Comparison of ENCODE assay signal across 29 cellular contexts in the genomic region with DNA sequence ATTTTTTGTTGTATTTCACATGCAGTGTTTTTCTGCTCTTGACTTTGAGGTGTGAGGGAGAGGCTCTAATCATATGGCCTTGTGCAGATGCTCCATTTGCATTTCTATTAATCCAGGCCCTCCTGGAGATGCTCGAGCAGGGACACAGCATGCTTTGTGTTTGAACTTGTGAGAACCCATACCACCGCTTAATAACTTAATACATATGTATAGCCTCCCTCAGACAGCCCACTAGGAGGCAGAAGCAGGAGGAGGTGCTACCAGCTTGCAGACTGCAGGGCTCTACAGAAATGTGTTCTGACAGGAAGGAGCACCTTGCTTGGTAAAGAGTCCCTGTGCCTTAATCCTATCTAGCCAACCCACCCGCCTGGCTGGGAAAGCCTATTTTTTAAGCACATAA.
DNase-seq lines count a peak whose midpoint lies in the region; ATAC-seq, FAIRE-seq and TF ChIP-seq lines count a peak whose summit lies in the region.
"Had no signal": no experiment of that assay in that cellular context is flagged by ENCODE, and none has a peak within 500 bp of the region (broad histone marks: within the 10 kb centered on the region; RNA-seq: fewer than 3 reads in every experiment).

No MANE protein-coding gene starts in this region.

- peak; percentile 36 for DNase-seq in ELF-1 (ENCODE audit: low read depth, low spot score)
- peak; percentile 87 for DNase-seq in GM23338 (ENCODE audit: low spot score)
- DNase-seq in NCI-H82 treated with DMSO at 0.1 percent for 48 hours (lab: John Stamatoyannopoulos, UW; ENCODE audit: unreplicated experiment) = peak; percentile 50
- DNase-seq in iPS DF 6.9 (ENCODE audit: low read depth, low spot score) = peak; percentile 55
- DNase-seq in H54 (ENCODE audit: insufficient read length, low spot score) = no peak
- DNase-seq in small intestine = no peak
- DNase-seq in T-helper 9 cell = no peak
- DNase-seq in NCI-H1694 treated with DMSO at 0.1 percent for 48 hours (lab: John Stamatoyannopoulos, UW) = no peak
- DNase-seq: activated CD4-positive, alpha-beta T cell treated with anti-CD3 and anti-CD28 coated beads, Interleukin-2, amount 10 ng/mL, durations not matched to agents 7 days and 5 days; activated naive CD8-positive, alpha-beta T cell treated with anti-CD3 and anti-CD28 coated beads for 36 hours; CD4-positive, alpha-beta T cell; DMS153; effector CD4-positive, alpha-beta T cell; foreskin keratinocyte; mammary epithelial cell; NCI-H1048; NCI-H2029 treated with DMSO at 0.1 percent for 48 hours; NCI-H446 treated with DMSO at 0.1 percent for 48 hours; occipital lobe; retina; SJCRH30; stimulated activated CD4-positive, alpha-beta T cell treated with anti-CD3 and anti-CD28 coated beads, Interleukin-12 subunit alpha, Interleukin-12 subunit beta, amount 100 ng/mL, for 4 hours; stimulated activated CD4-positive, alpha-beta T cell treated with anti-CD3 and anti-CD28 coated beads, Interleukin-4, amount 100 ng/mL, for 4 hours; T-helper 1 cell; thyroid gland had no signal

- H3K4me3 ChIP-seq in GM23338 (no peak overlapping the region; the same call in 1 of the 2 replicates), iPS DF 6.9 (ENCODE audit: low read length) (no peak overlapping the region), small intestine (ENCODE audit: low read depth in 1 of 2, low read length in 2 of 2) (no peak overlapping the region)
- H3K4me3 ChIP-seq: SJCRH30, thyroid gland had no signal

- no peaks in the 10 kb centered on the region for H3K79me2 ChIP-seq in GM23338 (replicated peaks; ENCODE audit: insufficient read depth)

- H3K4me1 ChIP-seq in GM23338 (ENCODE audit: insufficient read depth) (peaks cover 28% of the 10 kb centered on the region), iPS DF 6.9 (ENCODE audit: control insufficient read depth, insufficient read depth, low read length) (peaks cover 3% of the 10 kb centered on the region), small intestine (ENCODE audit: control insufficient read depth in 2 of 2, insufficient read depth in 1 of 2, low read depth in 1 of 2, low read length in 1 of 2) (no peaks in the 10 kb centered on the region)
- H3K4me1 ChIP-seq: foreskin keratinocyte, SJCRH30, thyroid gland had no signal

- H3K9me2 ChIP-seq in GM23338 (ENCODE audit: insufficient read depth) = no peaks in the 10 kb centered on the region

- peak overlapping the region; percentile 48 for H3K4me2 ChIP-seq in GM23338
- H3K4me2 ChIP-seq: KMS-11 had no signal

- no CpG with 5 or more reads among the region's 3 CpGs for WGBS in iPS DF 6.9 (ENCODE audit: insufficient coverage, insufficient read length)
- WGBS in small intestine, 3 donors = 59 to 82% (median 68%) methylated on average over 3 of the region's 3 CpGs

- H3K36me3 Mint-ChIP-seq in GM23338 (ENCODE audit: low read depth) = no peaks in the 10 kb centered on the region
- H3K36me3 Mint-ChIP-seq: activated naive CD8-positive, alpha-beta T cell treated with anti-CD3 and anti-CD28 coated beads for 36 hours had no signal

- TF ChIP-seq CTCF in GM23338 (conservative IDR thresholded peaks at IDR 0.05; ENCODE audit: low read depth in 2 of 2) = peak; percentile 42 to 48

- H3K27me3 ChIP-seq in GM23338 (ENCODE audit: insufficient read depth) (peaks cover 59% of the 10 kb centered on the region), iPS DF 6.9 (ENCODE audit: control insufficient read depth, insufficient read depth, low read length) (peaks cover 14% of the 10 kb centered on the region), small intestine (ENCODE audit: control insufficient read depth in 2 of 2, insufficient read depth in 2 of 2, low read length in 2 of 2) (no peaks in the 10 kb centered on the region)
- H3K27me3 ChIP-seq: SJCRH30, thyroid gland had no signal

- TF ChIP-seq POLR2A in H54 (IDR thresholded peaks at IDR 0.05; ENCODE audit: low read depth, low read length) = no peak

- ATAC-seq in GM23338 = peak; percentile 96
- ATAC-seq: activated T-helper 17 cell treated with anti-CD3 and anti-CD28 coated beads, Interleukin-2, amount 50 U/mL, for 72 hours; foreskin keratinocyte had no signal

- H3K9me3 ChIP-seq in iPS DF 6.9 (ENCODE audit: control insufficient read depth, insufficient read depth, low read length) (no peaks in the 10 kb centered on the region), small intestine (ENCODE audit: control insufficient read depth, low read depth) (no peaks in the 10 kb centered on the region)
- H3K9me3 ChIP-seq: SJCRH30, thyroid gland had no signal

- H3K4me3 Mint-ChIP-seq in GM23338 = peak overlapping the region; percentile 32; the same call in 2 of the 3 replicates
- H3K4me3 Mint-ChIP-seq: activated CD4-positive, alpha-beta T cell treated with anti-CD3 and anti-CD28 coated beads, Interleukin-2, amount 10 ng/mL, durations not matched to agents 7 days and 5 days; activated naive CD8-positive, alpha-beta T cell treated with anti-CD3 and anti-CD28 coated beads for 36 hours; activated T-helper 17 cell treated with anti-CD3 and anti-CD28 coated beads, Interleukin-2, amount 50 U/mL, for 72 hours; CD4-positive, alpha-beta T cell; stimulated activated naive CD8-positive, alpha-beta T cell treated with anti-CD3 and anti-CD28 coated beads, Interleukin-15, Interleukin-2, amounts not matched to agents 100 ng/mL and 50 ng/mL, for 24 hours had no signal

- H2AFZ ChIP-seq in GM23338 = no peak overlapping the region

- no peaks in the 10 kb centered on the region for H3F3A ChIP-seq in GM23338 (replicated peaks; ENCODE audit: low read depth)

- H3K4me1 Mint-ChIP-seq in GM23338 = peaks cover 58% of the 10 kb centered on the region
- H3K4me1 Mint-ChIP-seq: activated CD4-positive, alpha-beta T cell treated with anti-CD3 and anti-CD28 coated beads, Interleukin-2, amount 10 ng/mL, durations not matched to agents 7 days and 5 days; activated naive CD8-positive, alpha-beta T cell treated with anti-CD3 and anti-CD28 coated beads for 36 hours; activated T-helper 17 cell treated with anti-CD3 and anti-CD28 coated beads, Interleukin-2, amount 50 U/mL, for 72 hours had no signal

- FAIRE-seq in H54 (lab: Jason Lieb, UNC) (no peak), small intestine (lab: Jason Lieb, UNC) (no peak)
- FAIRE-seq: RCC 7860 had no signal

- H3K27ac Mint-ChIP-seq in GM23338 = no peak overlapping the region
- H3K27ac Mint-ChIP-seq: activated CD4-positive, alpha-beta T cell treated with anti-CD3 and anti-CD28 coated beads, Interleukin-2, amount 10 ng/mL, durations not matched to agents 7 days and 5 days; activated naive CD8-positive, alpha-beta T cell treated with anti-CD3 and anti-CD28 coated beads for 36 hours; activated T-helper 17 cell treated with anti-CD3 and anti-CD28 coated beads, Interleukin-2, amount 50 U/mL, for 72 hours; CD4-positive, alpha-beta T cell; stimulated activated naive CD8-positive, alpha-beta T cell treated with anti-CD3 and anti-CD28 coated beads, Interleukin-15, Interleukin-2, amounts not matched to agents 100 ng/mL and 50 ng/mL, for 24 hours had no signal

- H3K36me3 ChIP-seq in GM23338 (ENCODE audit: insufficient read depth) (no peaks in the 10 kb centered on the region), iPS DF 6.9 (ENCODE audit: control insufficient read depth, insufficient read depth, low read length) (no peaks in the 10 kb centered on the region), small intestine (ENCODE audit: control insufficient read depth in 2 of 2, insufficient read depth in 2 of 2, low read length in 2 of 2) (no peaks in the 10 kb centered on the region)
- H3K36me3 ChIP-seq: SJCRH30, thyroid gland had no signal

- peaks cover 3% of the 10 kb centered on the region; the same call in 1 of the 2 replicates for H4K20me1 ChIP-seq in GM23338 (replicated peaks; ENCODE audit: insufficient read depth)

- H3K27ac ChIP-seq in GM23338 (ENCODE audit: low read depth) (no peak overlapping the region), iPS DF 6.9 (ENCODE audit: low read length) (no peak overlapping the region), small intestine (ENCODE audit: low read depth in 1 of 2, low read length in 1 of 2) (no peak overlapping the region)
- H3K27ac ChIP-seq: foreskin keratinocyte, KMS-11, SJCRH30, thyroid gland had no signal

- H3K27me3 Mint-ChIP-seq in GM23338 (ENCODE audit: insufficient read depth, low read depth, poor library complexity) = peaks cover 24% of the 10 kb centered on the region

- no peaks in the 10 kb centered on the region for H3K9me3 Mint-ChIP-seq in GM23338
- H3K9me3 Mint-ChIP-seq: activated CD4-positive, alpha-beta T cell treated with anti-CD3 and anti-CD28 coated beads, Interleukin-2, amount 10 ng/mL, durations not matched to agents 7 days and 5 days; activated naive CD8-positive, alpha-beta T cell treated with anti-CD3 and anti-CD28 coated beads for 36 hours; activated T-helper 17 cell treated with anti-CD3 and anti-CD28 coated beads, Interleukin-2, amount 50 U/mL, for 72 hours; CD4-positive, alpha-beta T cell; stimulated activated naive CD8-positive, alpha-beta T cell treated with anti-CD3 and anti-CD28 coated beads, Interleukin-15, Interleukin-2, amounts not matched to agents 100 ng/mL and 50 ng/mL, for 24 hours had no signal

Comparison
In these comparisons a context has a peak if more than half of its experiments do, and no peak if none do; other contexts are left out.
1. DNase-seq: peak in ELF-1 (single experiment), GM23338 (single experiment), NCI-H82 treated with DMSO at 0.1 percent for 48 hours (single experiment) and iPS DF 6.9 (single experiment); none in H54 (single experiment), small intestine (single experiment), T-helper 9 cell (single experiment) and NCI-H1694 treated with DMSO at 0.1 percent for 48 hours (single experiment).